ENCODE assay signal across 9 cellular contexts in genomic region chr1:68497358-68497698, GRCh38. TPM values are rescaled to one million over a fixed set of nuclear protein-coding genes. Genes with fewer than 3 reads are reported as not detected.
DNase-seq lines count a peak whose midpoint lies in the region; ATAC-seq and TF ChIP-seq lines count a peak whose summit lies in the region.
"Had no signal": no experiment of that assay in that cellular context is flagged by ENCODE, and none has a peak within 500 bp of the region (broad histone marks: within the 10 kb centered on the region; RNA-seq: fewer than 3 reads in every experiment).

No MANE protein-coding gene starts in this region.

- TF ChIP-seq CTCF in natural killer cell (IDR thresholded peaks at IDR 0.05) = no peak

- H3K9me3 Mint-ChIP-seq in activated CD4-positive, alpha-beta T cell treated with anti-CD3 and anti-CD28 coated beads, Interleukin-2, amount 10 ng/mL, durations not matched to agents 24 days and 14 days = no peaks in the 10 kb centered on the region
- no peaks in the 10 kb centered on the region for H3K9me3 Mint-ChIP-seq in central memory CD8-positive, alpha-beta T cell
- peaks cover 0 to 5% of the 10 kb centered on the region in 2 donors for H3K9me3 Mint-ChIP-seq in natural killer cell

- intact Hi-C loops in activated CD4-positive, alpha-beta T cell treated with anti-CD3 and anti-CD28 coated beads, Interleukin-2, amount 10 ng/mL, durations not matched to agents 24 days and 14 days (cut with micrococcal nuclease) = loop anchor here (2.0 kb wide), 1 partner anchor 377 kb away; no protein-coding TSS in a partner anchor
- intact Hi-C loops in natural killer cell (cut with micrococcal nuclease) = no loop called here

- peak; percentile 4 for ATAC-seq in HG03439 (IDR thresholded peaks at IDR 0.05; ENCODE audit: unreplicated experiment)
- ATAC-seq in central memory CD8-positive, alpha-beta T cell (replicated peaks; ENCODE audit: extremely low read depth, poor library complexity, severe bottlenecking) = no peak
- ATAC-seq in natural killer cell = peak in 2 of 3 donors; percentile 9 to 17

- no peak for DNase-seq in activated CD4-positive, alpha-beta T cell treated with anti-CD3 and anti-CD28 coated beads, Interleukin-2, amount 10 ng/mL, durations not matched to agents 24 days and 14 days
- DNase-seq in activated CD4-positive, alpha-beta T cell treated with anti-CD3 and anti-CD28 coated beads, Interleukin-2, amount 50 U/mL, for 1 hour = no peak
- no peak for DNase-seq in central memory CD8-positive, alpha-beta T cell (ENCODE audit: low spot score in 2 of 2)
- DNase-seq in natural killer cell (no peak), GF-D8 (lab: John Stamatoyannopoulos, UW) (no peak), T-helper 9 cell (no peak)
- no peak for DNase-seq in activated CD8-positive, alpha-beta memory T cell treated with anti-CD3 and anti-CD28 coated beads, Interleukin-2, amount 50 U/mL, for 4 hours

- peak overlapping the region; percentile 92 for H3K4me3 Mint-ChIP-seq in activated CD4-positive, alpha-beta T cell treated with anti-CD3 and anti-CD28 coated beads, Interleukin-2, amount 10 ng/mL, durations not matched to agents 24 days and 14 days
- peak overlapping the region; percentile 82 for H3K4me3 Mint-ChIP-seq in central memory CD8-positive, alpha-beta T cell
- peak overlapping the region; percentile 87 for H3K4me3 Mint-ChIP-seq in natural killer cell

- peaks cover 7% of the 10 kb centered on the region for H3K36me3 Mint-ChIP-seq in activated CD4-positive, alpha-beta T cell treated with anti-CD3 and anti-CD28 coated beads, Interleukin-2, amount 10 ng/mL, durations not matched to agents 24 days and 14 days (ENCODE audit: low read depth)
- H3K36me3 Mint-ChIP-seq in central memory CD8-positive, alpha-beta T cell (ENCODE audit: insufficient read depth) = peaks cover 4% of the 10 kb centered on the region
- H3K36me3 Mint-ChIP-seq in natural killer cell = no peaks in the 10 kb centered on the region

- H3K4me1 Mint-ChIP-seq in activated CD4-positive, alpha-beta T cell treated with anti-CD3 and anti-CD28 coated beads, Interleukin-2, amount 10 ng/mL, durations not matched to agents 24 days and 14 days = peaks cover 19% of the 10 kb centered on the region
- H3K4me1 Mint-ChIP-seq in central memory CD8-positive, alpha-beta T cell = peaks cover 52% of the 10 kb centered on the region
- peaks cover 28 to 35% of the 10 kb centered on the region in 2 donors for H3K4me1 Mint-ChIP-seq in natural killer cell

- peaks cover 35% of the 10 kb centered on the region for H3K27me3 Mint-ChIP-seq in activated CD4-positive, alpha-beta T cell treated with anti-CD3 and anti-CD28 coated beads, Interleukin-2, amount 10 ng/mL, durations not matched to agents 24 days and 14 days
- no peaks in the 10 kb centered on the region for H3K27me3 Mint-ChIP-seq in central memory CD8-positive, alpha-beta T cell
- H3K27me3 Mint-ChIP-seq in natural killer cell (ENCODE audit: low read depth in 2 of 2) = no peaks in the 10 kb centered on the region

- peak overlapping the region; percentile 9 for H3K27ac Mint-ChIP-seq in activated CD4-positive, alpha-beta T cell treated with anti-CD3 and anti-CD28 coated beads, Interleukin-2, amount 10 ng/mL, durations not matched to agents 24 days and 14 days
- H3K27ac Mint-ChIP-seq in central memory CD8-positive, alpha-beta T cell (ENCODE audit: low read depth) = peak overlapping the region; percentile 14
- H3K27ac Mint-ChIP-seq in natural killer cell = peak overlapping the region in 1 of 2 donors; percentile 55

RNA-seq across cellular contexts. Expression of gene DEPDC1, which starts 0.4 kb away (rescaled TPM):
- 10.8 and 13.3 TPM in 2 replicates for total RNA-seq in activated CD4-positive, alpha-beta T cell treated with anti-CD3 and anti-CD28 coated beads, Interleukin-2, amount 10 ng/mL, durations not matched to agents 24 days and 14 days
- total RNA-seq in natural killer cell = not detected

RNA-seq across cellular contexts. Expression of gene RPE65, which starts 47.6 kb away (rescaled TPM):
- total RNA-seq in activated CD4-positive, alpha-beta T cell treated with anti-CD3 and anti-CD28 coated beads, Interleukin-2, amount 10 ng/mL, durations not matched to agents 24 days and 14 days = not detected in 2 replicates
- not detected for total RNA-seq in natural killer cell
- total RNA-seq: dermis microvascular lymphatic vessel endothelial cell had no signal

Comparison
In these comparisons a context has a peak if more than half of its experiments do, and no peak if none do; other contexts are left out.
1. RNA of gene DEPDC1, which starts 0.4 kb away (total RNA-seq): 10.8 to 13.3 TPM in activated CD4-positive, alpha-beta T cell treated with anti-CD3 and anti-CD28 coated beads, Interleukin-2, amount 10 ng/mL, durations not matched to agents 24 days and 14 days; not detected in natural killer cell; every median in the first group is over 10 times any median in the second.
2. Peak in every context shown above with its lines, with median percentiles within 50 percentile points of each other: H3K4me3 Mint-ChIP-seq.